Comparison of ENCODE assay signal across 24 cellular contexts in genomic region chr10:58400609-58401008, GRCh38. TPM values are rescaled to one million over a fixed set of nuclear protein-coding genes. Genes with fewer than 3 reads are reported as not detected.
A peak's percentile ranks its signal among the peaks of the same experiment; 100 is the strongest.
DNase-seq lines count a peak whose midpoint lies in the region; ATAC-seq, FAIRE-seq and TF ChIP-seq lines count a peak whose summit lies in the region.
"Had no signal": no experiment of that assay in that cellular context is flagged by ENCODE, and none has a peak within 500 bp of the region (broad histone marks: within the 10 kb centered on the region; RNA-seq: fewer than 3 reads in every experiment).

No MANE protein-coding gene starts in this region.

- H3K36me3 ChIP-seq in DND-41 (ENCODE audit: insufficient read depth, low read length) (peaks cover 27% of the 10 kb centered on the region), IMR-90 (ENCODE audit: control insufficient read depth, insufficient read depth, low read length) (peaks cover 3% of the 10 kb centered on the region), bronchial epithelial cell (ENCODE audit: control insufficient read depth, insufficient read depth, low read length) (no peaks in the 10 kb centered on the region)
- H3K36me3 ChIP-seq: prostate gland had no signal

- no peak overlapping the region for H3K14ac ChIP-seq in IMR-90 (replicated peaks; ENCODE audit: low read depth, low read length)

- no peaks in the 10 kb centered on the region for H3K9me3 Mint-ChIP-seq in neural crest cell
- H3K9me3 Mint-ChIP-seq: activated naive CD4-positive, alpha-beta T cell treated with anti-CD3 and anti-CD28 coated beads, Interleukin-2, amount 50 U/mL, for 24 hours had no signal

- POLR2A ChIA-PET in IMR-90 (lab: Charles Lee; ENCODE audit: unreplicated experiment) = no interaction called here

- H3K4me3 ChIP-seq in DND-41 (ENCODE audit: low read depth in 1 of 2, low read length in 2 of 2) (no peak overlapping the region), IMR-90 (ENCODE audit: insufficient read depth, low read depth, low read length) (no peak overlapping the region), bronchial epithelial cell (ENCODE audit: low read depth, low read length) (no peak overlapping the region)
- H3K4me3 ChIP-seq: prostate gland, upper lobe of left lung had no signal

- no peak for TF ChIP-seq POLR2A in IMR-90 (IDR thresholded peaks at IDR 0.05; ENCODE audit: low read depth, low read length)

- BruUV-seq in IMR-90 (replicated peaks; lab: Mats Ljungman, UMichigan) = no TSS peak

- H2AK5ac ChIP-seq in IMR-90 (ENCODE audit: low read depth, low read length) = no peak overlapping the region

- H3K27me3 ChIP-seq in DND-41 (ENCODE audit: insufficient read depth, low read length, poor library complexity) = no peaks in the 10 kb centered on the region
- H3K27me3 ChIP-seq in IMR-90 (ENCODE audit: control insufficient read depth, insufficient read depth, low read length) = no peaks in the 10 kb centered on the region
- no peaks in the 10 kb centered on the region for H3K27me3 ChIP-seq in bronchial epithelial cell (ENCODE audit: control insufficient read depth, insufficient read depth, low read length)
- H3K27me3 ChIP-seq: upper lobe of left lung had no signal

- no peak for FAIRE-seq in bronchial epithelial cell (lab: Jason Lieb, UNC)
- FAIRE-seq in urothelium cell line (lab: Jason Lieb, UNC) = no peak

- H3K9ac ChIP-seq in DND-41 (ENCODE audit: low read depth, low read length) (no peak overlapping the region), IMR-90 (ENCODE audit: low read depth, low read length) (no peak overlapping the region)

- H3K27me3 Mint-ChIP-seq in neural crest cell (ENCODE audit: low read depth) = no peaks in the 10 kb centered on the region
- H3K27me3 Mint-ChIP-seq: activated naive CD4-positive, alpha-beta T cell treated with anti-CD3 and anti-CD28 coated beads, Interleukin-2, amount 50 U/mL, for 24 hours had no signal

- peaks cover 0 to 5% of the 10 kb centered on the region in 2 experiments; a peak in 2 of 4 replicates for H3K79me1 ChIP-seq in IMR-90 (ENCODE audit: low read depth in 1 of 2, low read length in 2 of 2)

- H4K91ac ChIP-seq in IMR-90 (ENCODE audit: insufficient read depth, low read depth, low read length) = no peak overlapping the region

- no peak overlapping the region for H3K18ac ChIP-seq in IMR-90 (ENCODE audit: low read depth, low read length)

- H3K27ac ChIP-seq in DND-41 (ENCODE audit: low read length) (no peak overlapping the region), IMR-90 (ENCODE audit: insufficient read depth, low read length) (no peak overlapping the region)
- H3K27ac ChIP-seq: prostate gland, upper lobe of left lung had no signal

- H4K5ac ChIP-seq in IMR-90 (ENCODE audit: low read depth, low read length) = no peak overlapping the region

- no peak overlapping the region for H2AFZ ChIP-seq in DND-41 (ENCODE audit: low read depth, low read length)
- no peak overlapping the region for H2AFZ ChIP-seq in IMR-90 (replicated peaks; ENCODE audit: low read length, poor library complexity)

- in situ Hi-C loops in IMR-90 (cut with MboI; ENCODE audit: low sequenced_read_pairs) = loop anchor here (25.0 kb wide), 1 partner anchor 812 kb away; no protein-coding TSS in a partner anchor

- H3K9me3 ChIP-seq in DND-41 (ENCODE audit: insufficient read depth, low read length, severe bottlenecking) (no peaks in the 10 kb centered on the region), IMR-90 (ENCODE audit: control insufficient read depth, insufficient read depth, low read length) (no peaks in the 10 kb centered on the region)
- H3K9me3 ChIP-seq: prostate gland, upper lobe of left lung had no signal

- no peak for DNase-seq in DND-41
- DNase-seq in IMR-90 = peak; percentile 62
- peak; percentile 33 for DNase-seq in bronchial epithelial cell (ENCODE audit: low read depth)
- no peak for DNase-seq in neural crest cell (ENCODE audit: low read depth, low spot score)
- DNase-seq in urothelium cell line (ENCODE audit: low spot score) = no peak
- no peak for DNase-seq in Kasumi-1 (lab: John Stamatoyannopoulos, UW)
- no peak for DNase-seq in effector CD8-positive, alpha-beta T cell (lab: John Stamatoyannopoulos, UW)
- DNase-seq in stimulated activated naive CD4-positive, alpha-beta T cell (lab: John Stamatoyannopoulos, UW) = no peak
- DNase-seq: ACHN; activated CD4-positive, alpha-beta T cell treated with anti-CD3 and anti-CD28 coated beads, Interleukin-2, amount 50 U/mL, for 4 hours; activated CD4-positive, CD25-positive, alpha-beta regulatory T cell; activated CD8-positive, alpha-beta memory T cell treated with anti-CD3 and anti-CD28 coated beads, Interleukin-2, amount 50 U/mL, for 4 hours; anterior cingulate cortex; caudate nucleus; left cardiac atrium; NCI-H2029 treated with DMSO at 0.1 percent for 48 hours; NCI-H446; SHP77; stimulated activated CD8-positive, alpha-beta memory T cell treated with anti-CD3 and anti-CD28 coated beads, Interleukin-4, amount 100 ng/mL, for 48 hours; SW 1271; T1000; upper lobe of left lung had no signal

- no peaks in the 10 kb centered on the region for H3K79me2 ChIP-seq in DND-41 (ENCODE audit: insufficient read depth, low read length)

- H3K56ac ChIP-seq in IMR-90 (ENCODE audit: extremely low read depth, insufficient read depth, low read length) = no peak overlapping the region

- no peak overlapping the region for H2BK5ac ChIP-seq in IMR-90 (ENCODE audit: low read depth, low read length, poor library complexity, severe bottlenecking)

- H2BK120ac ChIP-seq in IMR-90 (ENCODE audit: low read depth, low read length) = no peak overlapping the region

- H3K4me3 Mint-ChIP-seq in neural crest cell = no peak overlapping the region
- H3K4me3 Mint-ChIP-seq: activated naive CD4-positive, alpha-beta T cell treated with anti-CD3 and anti-CD28 coated beads, Interleukin-2, amount 50 U/mL, for 24 hours had no signal

- H4K20me1 ChIP-seq in DND-41 (ENCODE audit: insufficient read depth, low read length) = 0 out of 2 replicates have a peak, but pooled peaks cover 2% of the 10 kb centered on the region
- H4K20me1 ChIP-seq in IMR-90 (ENCODE audit: insufficient read depth, low read length) = no peaks in the 10 kb centered on the region

- no peak overlapping the region for H3K4ac ChIP-seq in IMR-90 (ENCODE audit: low read depth, low read length)

- no peak overlapping the region for H2BK15ac ChIP-seq in IMR-90 (ENCODE audit: low read depth, low read length)

- no peak overlapping the region for H3K23ac ChIP-seq in IMR-90 (ENCODE audit: low read depth, low read length)

- dilution Hi-C loops in IMR-90 (cut with HindIII; ENCODE audit: low sequenced_read_pairs, unreplicated experiment) = no loop called here

- H3K4me1 ChIP-seq in DND-41 (ENCODE audit: insufficient read depth, low read length) (no peaks in the 10 kb centered on the region), IMR-90 (ENCODE audit: control insufficient read depth, insufficient read depth, low read length) (peaks cover 2% of the 10 kb centered on the region; the same call in 1 of the 2 replicates)
- H3K4me1 ChIP-seq: prostate gland, upper lobe of left lung had no signal

- H3K27ac Mint-ChIP-seq in neural crest cell (ENCODE audit: unreplicated experiment) = peak overlapping the region; percentile 27
- H3K27ac Mint-ChIP-seq: activated naive CD4-positive, alpha-beta T cell treated with anti-CD3 and anti-CD28 coated beads, Interleukin-2, amount 50 U/mL, for 24 hours had no signal

- no CpG with 5 or more reads among the region's 1 CpG for WGBS in IMR-90 (ENCODE audit: extremely low coverage in 2 of 2, insufficient read length in 1 of 2), 2 experiments

- CTCF ChIA-PET in IMR-90 (lab: Yijun Ruan, JAX) = interaction anchor here (0.6 to 0.7 kb wide), 3 partner anchors 118 to 342 kb away, joined by 3 to 4 read pairs (median 4); no protein-coding TSS in a partner anchor

- H3K9me1 ChIP-seq in IMR-90 (ENCODE audit: insufficient read depth, low read length) = no peaks in the 10 kb centered on the region; the same call in 1 of the 2 replicates

- TF ChIP-seq CTCF in DND-41 (IDR thresholded peaks at IDR 0.05; ENCODE audit: borderline replicate concordance, extremely low read depth, low read length, poor library complexity, severe bottlenecking) (no peak), IMR-90 (conservative IDR thresholded peaks at IDR 0.05; ENCODE audit: low read depth, low read length) (no peak), bronchial epithelial cell (IDR thresholded peaks at IDR 0.05; ENCODE audit: insufficient read depth, low read length, severe bottlenecking) (no peak), neural crest cell (conservative IDR thresholded peaks at IDR 0.05) (no peak)

- H2BK20ac ChIP-seq in IMR-90 (ENCODE audit: low read depth, low read length) = no peak overlapping the region

- H3K4me1 Mint-ChIP-seq in neural crest cell = no peaks in the 10 kb centered on the region
- H3K4me1 Mint-ChIP-seq: activated naive CD4-positive, alpha-beta T cell treated with anti-CD3 and anti-CD28 coated beads, Interleukin-2, amount 50 U/mL, for 24 hours had no signal

- TF ChIP-seq RAD21 in IMR-90 (IDR thresholded peaks at IDR 0.05; ENCODE audit: low read length) = no peak

- peaks cover 8% of the 10 kb centered on the region for H3K36me3 Mint-ChIP-seq in neural crest cell (ENCODE audit: low read depth)

- ATAC-seq in DND-41 (ENCODE audit: insufficient read depth, low read depth) (0 out of 3 replicates have a peak, but pooled peaks have one; percentile 4), IMR-90 (ENCODE audit: low read depth) (peak; percentile 68)
- ATAC-seq: left cardiac atrium had no signal

- no peak overlapping the region for H2AK9ac ChIP-seq in IMR-90 (replicated peaks; ENCODE audit: low read depth, low read length, poor library complexity)

- H3K4me2 ChIP-seq in DND-41 (ENCODE audit: insufficient read depth, low read length) (no peak overlapping the region), IMR-90 (ENCODE audit: low read depth, low read length) (no peak overlapping the region)

- H4K8ac ChIP-seq in IMR-90 (ENCODE audit: low read depth in 2 of 2, low read length in 2 of 2) = no peak overlapping the region

- intact Hi-C loops in IMR-90 (cut with micrococcal nuclease) = no loop called here

TF ChIP-seq in IMR-90, 13 proteins besides CTCF, POLR2A, EP300 and RAD21:
- TF ChIP-seq MAZ (IDR thresholded peaks at IDR 0.05; ENCODE audit: borderline replicate concordance, low read depth, low read length) (no peak), CHD1 (IDR thresholded peaks at IDR 0.05; ENCODE audit: low read depth, low read length) (no peak), BHLHE40 (IDR thresholded peaks at IDR 0.05; ENCODE audit: low read depth, low read length) (peak; percentile 36; the same call in 1 of the 2 replicates)

RNA-seq across cellular contexts. Expression of gene TFAM, which starts 15.4 kb away (rescaled TPM):
- total RNA-seq in IMR-90 (2012; rRNA removed) = 16.7 and 26.1 TPM in 2 replicates
- polyA plus RNA-seq in IMR-90 (2012; rRNA removed) = 7.6 and 8.7 TPM in 2 replicates
- 4.7 and 10.8 TPM in 2 replicates for polyA plus RNA-seq in IMR-90 (2012; cell fraction: cytosol; rRNA removed)
- polyA plus RNA-seq in IMR-90 (2012; cell fraction: nucleus; rRNA removed; ENCODE audit: low replicate concordance) = 2.5 and 3.7 TPM in 2 replicates
- 31.9 and 36.1 TPM in 2 replicates for total RNA-seq in bronchial epithelial cell
- 64.2 and 74.8 TPM in 2 replicates for total RNA-seq in neural crest cell

Comparison
In these comparisons a context has a peak if more than half of its experiments do, and no peak if none do; other contexts are left out.
1. DNase-seq: peak in IMR-90 (single experiment) and bronchial epithelial cell (single experiment); none in DND-41 (single experiment), neural crest cell (single experiment), urothelium cell line (single experiment), Kasumi-1 (0 of 2), effector CD8-positive, alpha-beta T cell (single experiment) and stimulated activated naive CD4-positive, alpha-beta T cell (0 of 6).